ENCODE assay signal across 2 cellular contexts in the genomic region with DNA sequence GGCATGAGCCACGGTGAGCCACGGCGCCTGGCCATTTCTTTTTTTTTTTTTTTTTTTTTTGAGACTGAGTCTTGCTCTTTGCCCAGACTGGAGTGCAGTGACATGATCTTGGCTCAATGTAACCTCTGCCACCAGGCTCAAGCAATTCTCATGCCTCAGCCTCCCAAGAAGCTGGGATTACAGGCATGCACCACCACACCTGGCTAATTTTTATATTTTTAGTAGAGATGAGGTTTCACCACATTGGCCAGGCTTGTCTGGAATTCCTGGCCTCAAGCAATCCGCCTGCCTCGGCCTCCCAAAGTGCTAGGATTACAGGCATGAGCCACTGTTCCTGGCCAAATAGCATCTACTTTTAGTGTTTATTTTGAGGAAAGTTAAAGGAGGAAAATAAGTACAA. TPM values are rescaled to one million over a fixed set of nuclear protein-coding genes. Genes with fewer than 3 reads are reported as not detected.
"Had no signal": no experiment of that assay in that cellular context is flagged by ENCODE, and none has a peak within 500 bp of the region (broad histone marks: within the 10 kb centered on the region; RNA-seq: fewer than 3 reads in every experiment).

No MANE protein-coding gene starts in this region.

RNA-seq across cellular contexts. Expression of a gene that starts 25.3 kb away (rescaled TPM):
- total RNA-seq: naive thymus-derived CD8-positive, alpha-beta T cell had no signal
- polyA plus RNA-seq: naive thymus-derived CD4-positive, alpha-beta T cell had no signal
